In the genomic region with DNA sequence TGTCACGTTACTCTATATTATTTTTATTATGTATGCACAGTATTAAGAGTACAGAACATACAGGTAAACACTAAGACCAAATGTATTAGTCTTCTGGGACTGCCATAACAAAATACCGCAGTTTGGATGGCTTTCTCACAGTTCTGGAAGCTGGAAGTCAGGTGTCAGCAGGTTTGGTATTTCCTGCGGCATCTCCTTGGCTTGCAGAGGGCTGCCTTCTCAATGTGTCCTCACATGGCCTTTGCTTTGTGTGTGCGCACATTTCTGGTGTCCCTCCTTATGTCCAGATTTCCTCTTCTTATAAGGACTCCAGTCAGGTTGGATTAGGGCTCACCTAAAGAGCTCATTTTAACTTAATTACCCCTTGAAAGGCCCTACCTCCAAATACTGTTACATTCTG, we compare ENCODE assay signal across 29 cellular contexts.
"Had no signal": no experiment of that assay in that cellular context is flagged by ENCODE, and none has a peak within 500 bp of the region (broad histone marks: within the 10 kb centered on the region; RNA-seq: fewer than 3 reads in every experiment).

No MANE protein-coding gene starts in this region.

- H3K4me1 ChIP-seq: neural progenitor cell, parathyroid adenoma, psoas muscle, right lobe of liver, sigmoid colon, spleen, stomach, transverse colon, uterus had no signal

- H3K36me3 Mint-ChIP-seq: naive B cell; naive thymus-derived CD8-positive, alpha-beta T cell; natural killer cell treated with Interleukin-12 subunit alpha and Interleukin-12 subunit beta and Interleukin-15 and Interleukin-18, amount 100 ng/mL, for 72 hours; neural progenitor cell; stimulated activated memory B cell treated with anti-CD40 and anti-IgM and Interleukin-4, amounts not matched to agents 10 μg/mL and 1 μg/mL and 100 μg/mL, for 72 hours; type B pancreatic cell had no signal

- H3K4me1 Mint-ChIP-seq: neural progenitor cell had no signal

- H3K9me3 ChIP-seq: ovary, psoas muscle, right lobe of liver, sigmoid colon, spleen, stomach, thoracic aorta, thyroid gland, transverse colon, upper lobe of right lung, uterus had no signal

- H3K27me3 ChIP-seq: neural progenitor cell, ovary, right lobe of liver, sigmoid colon, stomach, thyroid gland, transverse colon, upper lobe of right lung, uterus had no signal

- H3K36me3 ChIP-seq: neural progenitor cell, ovary, right lobe of liver, sigmoid colon, spleen, stomach, thoracic aorta, thyroid gland, transverse colon, upper lobe of right lung, uterus had no signal

- H3K4me2 ChIP-seq: neural progenitor cell, smooth muscle cell had no signal

- H3K9me3 Mint-ChIP-seq: naive thymus-derived CD8-positive, alpha-beta T cell; natural killer cell treated with Interleukin-12 subunit alpha and Interleukin-12 subunit beta and Interleukin-15 and Interleukin-18, amount 100 ng/mL, for 72 hours; neural progenitor cell; stimulated activated memory B cell treated with anti-CD40 and anti-IgM and Interleukin-4, amounts not matched to agents 10 μg/mL and 1 μg/mL and 100 μg/mL, for 72 hours; stimulated activated naive CD8-positive, alpha-beta T cell treated with anti-CD3 and anti-CD28 coated beads, Interleukin-15, Interleukin-2, amounts not matched to agents 100 ng/mL and 50 ng/mL, for 24 hours; type B pancreatic cell had no signal

- H3K27ac ChIP-seq: neural progenitor cell, ovary, parathyroid adenoma, psoas muscle, right lobe of liver, sigmoid colon, spleen, stomach, thoracic aorta, thyroid gland, transverse colon, upper lobe of right lung, uterus had no signal

- H3K27ac Mint-ChIP-seq: naive B cell; naive thymus-derived CD8-positive, alpha-beta T cell; natural killer cell treated with Interleukin-12 subunit alpha and Interleukin-12 subunit beta and Interleukin-15 and Interleukin-18, amount 100 ng/mL, for 72 hours; neural progenitor cell; progenitor cell of endocrine pancreas; stimulated activated memory B cell treated with anti-CD40 and anti-IgM and Interleukin-4, amounts not matched to agents 10 μg/mL and 1 μg/mL and 100 μg/mL, for 72 hours; stimulated activated naive CD8-positive, alpha-beta T cell treated with anti-CD3 and anti-CD28 coated beads, Interleukin-15, Interleukin-2, amounts not matched to agents 100 ng/mL and 50 ng/mL, for 24 hours; type B pancreatic cell had no signal

- H2AFZ ChIP-seq: neural progenitor cell, parathyroid adenoma had no signal

- H3K27me3 Mint-ChIP-seq: progenitor cell of endocrine pancreas; stimulated activated naive CD8-positive, alpha-beta T cell treated with anti-CD3 and anti-CD28 coated beads, Interleukin-15, Interleukin-2, amounts not matched to agents 100 ng/mL and 50 ng/mL, for 24 hours; type B pancreatic cell had no signal

- H3K79me2 ChIP-seq: parathyroid adenoma had no signal

- H3K4me3 Mint-ChIP-seq: naive B cell; naive thymus-derived CD8-positive, alpha-beta T cell; natural killer cell treated with Interleukin-12 subunit alpha and Interleukin-12 subunit beta and Interleukin-15 and Interleukin-18, amount 100 ng/mL, for 72 hours; neural progenitor cell; stimulated activated memory B cell treated with anti-CD40 and anti-IgM and Interleukin-4, amounts not matched to agents 10 μg/mL and 1 μg/mL and 100 μg/mL, for 72 hours; stimulated activated naive CD8-positive, alpha-beta T cell treated with anti-CD3 and anti-CD28 coated beads, Interleukin-15, Interleukin-2, amounts not matched to agents 100 ng/mL and 50 ng/mL, for 24 hours; type B pancreatic cell had no signal

- H3K4me3 ChIP-seq: neural progenitor cell, ovary, psoas muscle, right lobe of liver, sigmoid colon, smooth muscle cell, spleen, stomach, thoracic aorta, thyroid gland, transverse colon, upper lobe of right lung, uterus had no signal

- ATAC-seq: naive thymus-derived CD8-positive, alpha-beta T cell; natural killer cell treated with Interleukin-12 subunit alpha and Interleukin-12 subunit beta and Interleukin-15 and Interleukin-18, amount 100 ng/mL, for 72 hours; psoas muscle; right cardiac atrium; right lobe of liver; stimulated activated memory B cell treated with anti-CD40 and anti-IgM and Interleukin-4, amounts not matched to agents 10 μg/mL and 1 μg/mL and 100 μg/mL, for 72 hours; upper lobe of right lung had no signal

- H3K9ac ChIP-seq: neural progenitor cell, parathyroid adenoma had no signal

- DNase-seq: naive B cell; naive thymus-derived CD8-positive, alpha-beta T cell; occipital lobe; ovary; psoas muscle; right cardiac atrium; right lobe of liver; sigmoid colon; spleen; stimulated activated CD4-positive, alpha-beta T cell treated with anti-CD3 and anti-CD28 coated beads, Interleukin-12 subunit alpha, Interleukin-12 subunit beta, amount 100 ng/mL, for 4 hours; stimulated activated CD4-positive, alpha-beta T cell treated with anti-CD3 and anti-CD28 coated beads, Interleukin-1b, Interleukin-23, amount 100 ng/mL, for 48 hours; stimulated activated CD4-positive, alpha-beta T cell treated with anti-CD3 and anti-CD28 coated beads, Interleukin-4, amount 100 ng/mL, for 1 hour; stimulated activated CD4-positive, alpha-beta T cell treated with anti-CD3 and anti-CD28 coated beads, Interleukin-4, amount 100 ng/mL, for 4 hours; stimulated activated CD8-positive, alpha-beta memory T cell treated with anti-CD3 and anti-CD28 coated beads, Interleukin-4, amount 100 ng/mL, for 48 hours; stimulated activated naive CD4-positive, alpha-beta T cell; stomach; thyroid gland; transverse colon; upper lobe of right lung; uterus had no signal
